In genomic region chr12:46357438-46358324, GRCh38 we compare ENCODE assay signal across 11 cellular contexts. TPM values are rescaled to one million over a fixed set of nuclear protein-coding genes. Genes with fewer than 3 reads are reported as not detected.
DNase-seq lines count a peak whose midpoint lies in the region; ATAC-seq and TF ChIP-seq lines count a peak whose summit lies in the region.
"Had no signal": no experiment of that assay in that cellular context is flagged by ENCODE, and none has a peak within 500 bp of the region (broad histone marks: within the 10 kb centered on the region; RNA-seq: fewer than 3 reads in every experiment).

No MANE protein-coding gene starts in this region.

- no peak overlapping the region for H3K4me3 ChIP-seq in mucosa of descending colon
- H3K4me3 ChIP-seq: dorsolateral prefrontal cortex, transverse colon had no signal

- no peak for TF ChIP-seq CTCF in mucosa of descending colon (IDR thresholded peaks at IDR 0.05)

- ATAC-seq in mucosa of descending colon (peak; percentile 38), HG03159 (IDR thresholded peaks at IDR 0.05; ENCODE audit: unreplicated experiment) (no peak)

- intact Hi-C loops in mucosa of descending colon (cut with DNase I, micrococcal nuclease) = loop anchor here in 1 of 2 donors (10.0 kb wide), 1 partner anchor 317 kb away; no protein-coding TSS in a partner anchor

- peak; percentile 84 for DNase-seq in EH (ENCODE audit: low read depth)
- DNase-seq in LHCN-M2 (ENCODE audit: low read depth) = peak; percentile 76
- DNase-seq in cerebellar cortex (ENCODE audit: low spot score) = peak; percentile 65
- DNase-seq in mucosa of descending colon = no peak
- no peak for DNase-seq in germinal center (ENCODE audit: low spot score)
- no peak for DNase-seq in T-helper 9 cell
- DNase-seq in activated CD8-positive, alpha-beta memory T cell treated with anti-CD3 and anti-CD28 coated beads, Interleukin-2, amount 50 U/mL, for 4 hours = no peak
- DNase-seq: dorsolateral prefrontal cortex, transverse colon, WERI-Rb-1 had no signal

- no peaks in the 10 kb centered on the region for H3K9me3 ChIP-seq in mucosa of descending colon
- H3K9me3 ChIP-seq: transverse colon had no signal

- peaks cover 4% of the 10 kb centered on the region for H3K36me3 ChIP-seq in mucosa of descending colon (ENCODE audit: low read depth)

- no peaks in the 10 kb centered on the region for H3K4me1 ChIP-seq in mucosa of descending colon (ENCODE audit: low read depth)

RNA-seq across cellular contexts. Expression of gene SLC38A2, which starts 14.9 kb away (rescaled TPM):
- total RNA-seq in LHCN-M2 (2014; rRNA removed) (427 and 497 TPM in 2 replicates), mucosa of descending colon (100 to 1,000 TPM in 2 of 3 donors, 10 to 100 TPM in 1; 82.9 to 216 (median 143) TPM)
- 124 TPM for polyA plus RNA-seq in LHCN-M2 (2012)

Comparison
In these comparisons a context has a peak if more than half of its experiments do, and no peak if none do; other contexts are left out.
1. DNase-seq: peak in EH (single experiment), LHCN-M2 (single experiment) and cerebellar cortex (single experiment); none in mucosa of descending colon (0 of 3), germinal center (single experiment), T-helper 9 cell (single experiment) and activated CD8-positive, alpha-beta memory T cell treated with anti-CD3 and anti-CD28 coated beads, Interleukin-2, amount 50 U/mL, for 4 hours (single experiment).